In the genomic region with DNA sequence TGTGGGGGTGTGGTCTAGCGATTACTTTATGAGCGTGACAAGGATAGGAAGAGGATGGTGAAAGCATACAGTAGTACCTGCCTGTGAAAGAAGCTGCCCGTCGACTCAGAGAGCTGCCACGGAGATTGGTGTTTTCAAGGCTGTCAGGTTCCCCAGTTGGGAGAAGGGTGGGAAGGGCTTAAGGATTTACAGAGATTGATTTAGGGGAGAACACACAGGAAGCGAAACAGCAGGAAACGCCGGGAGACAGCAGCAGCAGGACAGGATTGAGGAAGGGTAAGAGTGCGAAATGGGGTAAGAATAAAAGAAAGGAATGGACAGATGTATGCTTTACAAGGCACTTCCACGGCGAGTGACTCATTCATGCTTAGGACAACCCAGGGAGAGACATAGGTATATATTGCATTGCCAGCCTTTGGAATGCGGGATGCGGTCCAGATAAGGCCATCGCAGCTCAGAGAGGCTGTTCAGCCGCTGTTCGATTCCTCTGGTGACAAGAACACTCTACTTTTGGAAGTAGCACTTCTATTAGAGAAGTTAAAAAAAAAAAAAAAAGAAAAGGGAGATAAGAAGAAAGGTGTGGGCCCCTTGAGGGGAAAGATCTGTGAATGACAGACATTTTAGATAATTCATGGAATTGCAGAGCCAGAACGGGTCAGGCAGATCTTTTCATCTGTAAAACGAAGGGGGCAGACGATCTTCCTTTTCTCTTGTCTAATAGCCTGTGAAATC, we compare ENCODE assay signal across 8 cellular contexts. TPM values are rescaled to one million over a fixed set of nuclear protein-coding genes. Genes with fewer than 3 reads are reported as not detected.
DNase-seq lines count a peak whose midpoint lies in the region; ATAC-seq and TF ChIP-seq lines count a peak whose summit lies in the region.

No MANE protein-coding gene starts in this region.

- H3K4me2 ChIP-seq in smooth muscle cell = peak overlapping the region; percentile 71

- H3K9me3 ChIP-seq in iPS-20b (ENCODE audit: insufficient read depth, low read depth, low read length) = no peaks in the 10 kb centered on the region
- no peaks in the 10 kb centered on the region for H3K9me3 ChIP-seq in smooth muscle cell (replicated peaks; ENCODE audit: low read depth)

- H3K27ac ChIP-seq in iPS-20b (ENCODE audit: low read length) (no peak overlapping the region), smooth muscle cell (ENCODE audit: low read depth) (peak overlapping the region; percentile 48)

- no peaks in the 10 kb centered on the region for H3K36me3 ChIP-seq in iPS-20b (ENCODE audit: insufficient read depth, low read depth, low read length)
- no peaks in the 10 kb centered on the region for H3K36me3 ChIP-seq in smooth muscle cell (ENCODE audit: low read depth)

- peak overlapping the region; percentile 71; the same call in 1 of the 2 replicates for H3K9ac ChIP-seq in iPS-20b (ENCODE audit: low read depth, low read length)
- H3K9ac ChIP-seq in smooth muscle cell (ENCODE audit: low read depth) = no peak overlapping the region

- H4K20me1 ChIP-seq in smooth muscle cell (ENCODE audit: low read depth) = peaks cover 31% of the 10 kb centered on the region

- H3K4me3 ChIP-seq in iPS-20b (ENCODE audit: low read length) (peak overlapping the region; percentile 83), smooth muscle cell (peak overlapping the region; percentile 46)

- H2AFZ ChIP-seq in smooth muscle cell (ENCODE audit: low read depth) = peak overlapping the region; percentile 51

- H3K27me3 ChIP-seq in iPS-20b (ENCODE audit: insufficient read depth, low read length) (peaks cover 39% of the 10 kb centered on the region), smooth muscle cell (ENCODE audit: low read depth) (no peaks in the 10 kb centered on the region)

- H3K36me3 Mint-ChIP-seq in IgD-negative memory B cell = no peaks in the 10 kb centered on the region
- H3K36me3 Mint-ChIP-seq in activated naive CD8-positive, alpha-beta T cell treated with anti-CD3 and anti-CD28 coated beads for 36 hours = peaks cover 3% of the 10 kb centered on the region

- H3K27ac Mint-ChIP-seq in IgD-negative memory B cell = peak overlapping the region; percentile 97 to 98 (median 98)
- peak overlapping the region; percentile 89 for H3K27ac Mint-ChIP-seq in activated naive CD8-positive, alpha-beta T cell treated with anti-CD3 and anti-CD28 coated beads for 36 hours

- H3K9me3 Mint-ChIP-seq in IgD-negative memory B cell = no peaks in the 10 kb centered on the region
- H3K9me3 Mint-ChIP-seq in activated naive CD8-positive, alpha-beta T cell treated with anti-CD3 and anti-CD28 coated beads for 36 hours = no peaks in the 10 kb centered on the region

- no peak for TF ChIP-seq CTCF in smooth muscle cell (IDR thresholded peaks at IDR 0.05; ENCODE audit: borderline replicate concordance, insufficient read depth, poor library complexity, severe bottlenecking)

- H3K4me1 Mint-ChIP-seq in IgD-negative memory B cell = peaks cover 28 to 41% (median 38%) of the 10 kb centered on the region in 3 donors
- peaks cover 38% of the 10 kb centered on the region for H3K4me1 Mint-ChIP-seq in activated naive CD8-positive, alpha-beta T cell treated with anti-CD3 and anti-CD28 coated beads for 36 hours

- no peaks in the 10 kb centered on the region for H3K27me3 Mint-ChIP-seq in IgD-negative memory B cell
- H3K27me3 Mint-ChIP-seq in activated naive CD8-positive, alpha-beta T cell treated with anti-CD3 and anti-CD28 coated beads for 36 hours = no peaks in the 10 kb centered on the region

- DNase-seq in DMS53 treated with DMSO at 0.1 percent for 48 hours (lab: John Stamatoyannopoulos, UW; ENCODE audit: unreplicated experiment) = peak; percentile 36
- DNase-seq in activated naive CD8-positive, alpha-beta T cell treated with anti-CD3 and anti-CD28 coated beads for 36 hours = no peak
- no peak for DNase-seq in smooth muscle cell (lab: John Stamatoyannopoulos, UW; ENCODE audit: unreplicated experiment)
- no peak for DNase-seq in GF-D8 (lab: John Stamatoyannopoulos, UW)

- ATAC-seq in GM21515 (IDR thresholded peaks at IDR 0.05; ENCODE audit: unreplicated experiment) (no peak), GM21619 (IDR thresholded peaks at IDR 0.05; ENCODE audit: unreplicated experiment) (no peak)

- 21% methylated on average over 19 of the region's 19 CpGs for WGBS in smooth muscle cell (ENCODE audit: low lambda C conversion rate)

- peaks cover 16% of the 10 kb centered on the region for H3K4me1 ChIP-seq in iPS-20b (ENCODE audit: insufficient read depth, low read length)
- H3K4me1 ChIP-seq in smooth muscle cell (ENCODE audit: low read depth) = peaks cover 25% of the 10 kb centered on the region

- H3F3A ChIP-seq in smooth muscle cell (ENCODE audit: low read depth) = peaks cover 7% of the 10 kb centered on the region

- peaks cover 25% of the 10 kb centered on the region for H3K79me2 ChIP-seq in smooth muscle cell (ENCODE audit: low read depth)

- peak overlapping the region; percentile 82 to 98 (median 98) for H3K4me3 Mint-ChIP-seq in IgD-negative memory B cell
- peak overlapping the region; percentile 92 for H3K4me3 Mint-ChIP-seq in activated naive CD8-positive, alpha-beta T cell treated with anti-CD3 and anti-CD28 coated beads for 36 hours

RNA-seq across cellular contexts. Expression of gene NCOA1, which starts 0.9 kb away (rescaled TPM):
- polyA plus RNA-seq in IgD-negative memory B cell (8.7 TPM), smooth muscle cell (8.5 and 9.7 TPM in 2 replicates)
- total RNA-seq in activated naive CD8-positive, alpha-beta T cell treated with anti-CD3 and anti-CD28 coated beads for 36 hours = 10 to 100 TPM; 19.2 to 20.2 TPM
- 11.2 and 21.0 TPM in 2 replicates for total RNA-seq in smooth muscle cell
